ENCODE assay signal across 21 cellular contexts in the genomic region with DNA sequence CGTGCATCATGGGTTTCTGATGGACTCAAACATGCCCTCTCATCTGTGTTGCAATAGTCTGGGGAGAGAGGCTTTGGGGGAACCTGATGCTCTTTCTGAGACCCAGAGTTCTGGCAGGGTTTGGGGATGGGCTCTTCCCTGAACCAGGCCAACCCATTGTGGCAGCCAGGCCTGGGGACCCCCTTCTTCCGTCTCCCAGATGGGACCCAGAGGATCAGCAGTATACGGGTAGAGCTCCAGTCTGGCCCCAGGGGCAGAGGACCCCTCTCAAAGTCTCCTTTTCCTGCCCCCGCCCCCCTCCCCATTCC.
"Had no signal": no experiment of that assay in that cellular context is flagged by ENCODE, and none has a peak within 500 bp of the region (broad histone marks: within the 10 kb centered on the region; RNA-seq: fewer than 3 reads in every experiment).

No MANE protein-coding gene starts in this region.

- H3K4me1 ChIP-seq: heart right ventricle had no signal

- H3K36me3 Mint-ChIP-seq: naive thymus-derived CD4-positive, alpha-beta T cell; stimulated activated memory B cell treated with anti-CD40 and anti-IgM and Interleukin-4, amounts not matched to agents 10 μg/mL and 1 μg/mL and 100 μg/mL, for 72 hours had no signal

- H3K4me1 Mint-ChIP-seq: naive thymus-derived CD4-positive, alpha-beta T cell; stimulated activated memory B cell treated with anti-CD40 and anti-IgM and Interleukin-4, amounts not matched to agents 10 μg/mL and 1 μg/mL and 100 μg/mL, for 72 hours had no signal

- H3K9me3 Mint-ChIP-seq: naive thymus-derived CD4-positive, alpha-beta T cell; nephron progenitor cell; stimulated activated memory B cell treated with anti-CD40 and anti-IgM and Interleukin-4, amounts not matched to agents 10 μg/mL and 1 μg/mL and 100 μg/mL, for 72 hours had no signal

- H3K27ac Mint-ChIP-seq: naive thymus-derived CD4-positive, alpha-beta T cell; nephron progenitor cell; stimulated activated memory B cell treated with anti-CD40 and anti-IgM and Interleukin-4, amounts not matched to agents 10 μg/mL and 1 μg/mL and 100 μg/mL, for 72 hours had no signal

- H3K4me3 ChIP-seq: dorsolateral prefrontal cortex, esophagus muscularis mucosa, gastrocnemius medialis, heart right ventricle, smooth muscle cell, stomach, thoracic aorta had no signal

- H3K27ac ChIP-seq: dorsolateral prefrontal cortex, epithelial cell of prostate, esophagus muscularis mucosa, gastrocnemius medialis, heart right ventricle, neutrophil, stomach, thoracic aorta had no signal

- H3K36me3 ChIP-seq: esophagus muscularis mucosa, gastrocnemius medialis, heart right ventricle, neutrophil, stomach, thoracic aorta had no signal

- H3K4me3 Mint-ChIP-seq: naive thymus-derived CD4-positive, alpha-beta T cell; nephron progenitor cell; stimulated activated memory B cell treated with anti-CD40 and anti-IgM and Interleukin-4, amounts not matched to agents 10 μg/mL and 1 μg/mL and 100 μg/mL, for 72 hours had no signal

- ATAC-seq: gastrocnemius medialis; naive thymus-derived CD4-positive, alpha-beta T cell; stimulated activated memory B cell treated with anti-CD40 and anti-IgM and Interleukin-4, amounts not matched to agents 10 μg/mL and 1 μg/mL and 100 μg/mL, for 72 hours had no signal

- H3K27me3 Mint-ChIP-seq: stimulated activated memory B cell treated with anti-CD40 and anti-IgM and Interleukin-4, amounts not matched to agents 10 μg/mL and 1 μg/mL and 100 μg/mL, for 72 hours had no signal

- H3K9me3 ChIP-seq: esophagus muscularis mucosa, gastrocnemius medialis, heart right ventricle, neutrophil, stomach, thoracic aorta had no signal

- H3K4me2 ChIP-seq: smooth muscle cell had no signal

- DNase-seq: cerebellar nuclear complex; dorsolateral prefrontal cortex; effector memory CD4-positive, alpha-beta T cell; gastrocnemius medialis; hypothalamus; kidney glomerular epithelial cell; mammary epithelial cell; naive thymus-derived CD4-positive, alpha-beta T cell; nephron progenitor cell; posterior cingulate gyrus; stimulated activated CD4-positive, alpha-beta T cell treated with anti-CD3 and anti-CD28 coated beads, Interleukin-4, amount 100 ng/mL, for 1 hour; stomach; substantia nigra; trophoblast cell had no signal

- H3K27me3 ChIP-seq: gastrocnemius medialis, heart right ventricle had no signal
